8 cellular contexts compared by ENCODE assay signal in the genomic region with DNA sequence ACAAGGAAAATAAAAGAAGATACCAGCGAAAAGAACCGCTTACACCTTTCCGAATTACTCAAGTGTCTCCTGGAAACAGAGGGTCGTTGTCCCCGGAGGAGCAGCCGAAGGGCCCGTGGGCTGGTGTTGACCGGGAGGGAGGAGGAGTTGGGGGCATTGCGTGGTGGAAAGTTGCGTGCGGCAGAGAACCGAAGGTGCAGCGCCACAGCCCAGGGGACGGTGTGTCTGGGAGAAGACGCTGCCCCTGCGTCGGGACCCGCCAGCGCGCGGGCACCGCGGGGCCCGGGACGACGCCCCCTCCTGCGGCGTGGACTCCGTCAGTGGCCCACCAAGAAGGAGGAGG. TPM values are rescaled to one million over a fixed set of nuclear protein-coding genes. Genes with fewer than 3 reads are reported as not detected.
DNase-seq lines count a peak whose midpoint lies in the region; ATAC-seq and TF ChIP-seq lines count a peak whose summit lies in the region.

No MANE protein-coding gene starts in this region.

- TF ChIP-seq POLR2A in gastroesophageal sphincter (IDR thresholded peaks at IDR 0.05) = no peak
- no peak for TF ChIP-seq POLR2A in ovary (IDR thresholded peaks at IDR 0.05)
- TF ChIP-seq POLR2A in GM18505 (IDR thresholded peaks at IDR 0.05; ENCODE audit: borderline replicate concordance, extremely low read depth, insufficient read depth, insufficient read length) = no peak

- peak overlapping the region; percentile 74 to 82 (median 80) for H3K27ac ChIP-seq in gastroesophageal sphincter
- H3K27ac ChIP-seq in ovary = peak overlapping the region; percentile 63 to 71

- H3K4me1 ChIP-seq in gastroesophageal sphincter (peaks cover 0 to 49% (median 2%) of the 10 kb centered on the region in 3 donors), ovary (ENCODE audit: insufficient read depth) (no peaks in the 10 kb centered on the region)

- peak; percentile 28 for DNase-seq in EL
- DNase-seq in Jurkat, Clone E6-1 (ENCODE audit: low read depth, low spot score) = no peak
- DNase-seq in activated T-cell treated with anti-CD3 and anti-CD28 coated beads, Interleukin-2, amount 50 U/mL, for 1 hour = peak; percentile 50
- peak; percentile 28 to 54 (median 46) for DNase-seq in ovary

- H3K4me3 ChIP-seq in Jurkat, Clone E6-1 (ENCODE audit: low read length) = peak overlapping the region; percentile 76
- H3K4me3 ChIP-seq in gastroesophageal sphincter (peak overlapping the region; percentile 51 to 66), ovary (peak overlapping the region; percentile 67)

- 0% methylated on average over 17 of the region's 29 CpGs; no CpG with 5 or more reads in 1 of the 2 donors for whole genome bisulfite sequencing in gastroesophageal sphincter (ENCODE audit: low coverage in 1 of 2), 2 donors
- 0 to 1% (median 1%) methylated on average over 27 to 29 of the region's 29 CpGs for WGBS in ovary, 3 donors

- H3K36me3 ChIP-seq in gastroesophageal sphincter = no peaks in the 10 kb centered on the region
- H3K36me3 ChIP-seq in ovary = no peaks in the 10 kb centered on the region

- ATAC-seq in gastroesophageal sphincter (no peak), GM18505 (IDR thresholded peaks at IDR 0.05; ENCODE audit: unreplicated experiment) (no peak), GM18517 (IDR thresholded peaks at IDR 0.05; ENCODE audit: unreplicated experiment) (no peak), HG03108 (IDR thresholded peaks at IDR 0.05; ENCODE audit: unreplicated experiment) (no peak)

- TF ChIP-seq CTCF in gastroesophageal sphincter (IDR thresholded peaks at IDR 0.05) (no peak), ovary (IDR thresholded peaks at IDR 0.05) (no peak)

- H3K27me3 ChIP-seq in gastroesophageal sphincter (no peaks in the 10 kb centered on the region), ovary (no peaks in the 10 kb centered on the region)

- TF ChIP-seq EP300 in gastroesophageal sphincter (IDR thresholded peaks at IDR 0.05) (no peak), ovary (IDR thresholded peaks at IDR 0.05) (no peak)

- intact Hi-C loops in ovary (cut with DNase I) = no loop called here

- H3K9me3 ChIP-seq in gastroesophageal sphincter (no peaks in the 10 kb centered on the region), ovary (no peaks in the 10 kb centered on the region)

RNA-seq across cellular contexts. Expression of a gene that starts 0.3 kb away (rescaled TPM):
- 8.2 TPM for polyA plus RNA-seq in Jurkat, Clone E6-1 (2012; ENCODE audit: insufficient read depth, insufficient read length)
- total RNA-seq in gastroesophageal sphincter (10 to 100 TPM; 16.8 to 62.0 (median 27.5) TPM), ovary (10 to 100 TPM; 25.0 to 91.1 (median 52.1) TPM)
- polyA plus RNA-seq in ovary = 100 to 1,000 TPM in 1 of 2 donors, 10 to 100 TPM in 1; 30.2 to 279 TPM
